15 cellular contexts compared by ENCODE assay signal in the genomic region with DNA sequence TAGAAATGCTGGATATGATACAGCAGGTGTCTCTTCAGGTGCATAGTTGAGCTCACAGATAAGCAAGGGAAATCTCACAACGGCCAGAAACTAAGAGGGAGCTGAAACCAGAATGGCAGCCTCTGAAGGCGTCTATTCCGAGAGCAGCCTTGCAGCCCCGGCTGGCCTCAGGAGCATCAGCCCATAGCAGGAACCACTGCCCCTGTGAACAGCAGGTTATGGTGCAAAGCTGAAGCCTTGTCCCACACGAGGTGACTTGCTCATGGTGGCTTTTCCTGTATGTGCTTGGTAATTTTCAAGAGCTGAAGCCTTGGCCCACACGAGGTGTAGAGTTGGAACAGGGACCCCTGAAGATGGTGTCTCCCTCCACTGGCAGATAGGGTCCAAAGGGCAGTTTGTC. TPM values are rescaled to one million over a fixed set of nuclear protein-coding genes. Genes with fewer than 3 reads are reported as not detected.
DNase-seq lines count a peak whose midpoint lies in the region; ATAC-seq, FAIRE-seq and TF ChIP-seq lines count a peak whose summit lies in the region.
"Had no signal": no experiment of that assay in that cellular context is flagged by ENCODE, and none has a peak within 500 bp of the region (broad histone marks: within the 10 kb centered on the region; RNA-seq: fewer than 3 reads in every experiment).

No MANE protein-coding gene starts in this region.

- no peaks in the 10 kb centered on the region for H3K9me3 Mint-ChIP-seq in natural killer cell
- H3K9me3 Mint-ChIP-seq: CD4-positive, CD25-positive, alpha-beta regulatory T cell had no signal

- no peak overlapping the region for H3K27ac ChIP-seq in PC-3 (ENCODE audit: low read length)
- peak overlapping the region; percentile 98 for H3K27ac ChIP-seq in RWPE2 (ENCODE audit: poor library complexity, severe bottlenecking)
- H3K27ac ChIP-seq in keratinocyte (ENCODE audit: control insufficient read depth, insufficient read depth, low read length): no peak overlapping the region
- H3K27ac ChIP-seq in sigmoid colon: peak overlapping the region in 1 of 4 donors; percentile 3

- CTCF ChIA-PET in PC-3 (lab: Charles Lee): no interaction called here

- POLR2A ChIA-PET in PC-3 (lab: Charles Lee; ENCODE audit: unreplicated experiment): no interaction called here

- peaks cover 12% of the 10 kb centered on the region for H3K36me3 Mint-ChIP-seq in natural killer cell

- intact Hi-C loops in PC-3 (cut with micrococcal nuclease) (loop anchor here (5.0 kb wide), 1 partner anchor 46 kb away; the partner anchor contains the start of gene PPP2R2D), sigmoid colon (cut with DNase I) (no loop called here), natural killer cell (cut with micrococcal nuclease) (no loop called here)

- H3K4me2 ChIP-seq in PC-3 (ENCODE audit: low read length) (peak overlapping the region; percentile 60), keratinocyte (ENCODE audit: control insufficient read depth, extremely low read depth, insufficient read depth, low read depth, low read length) (peak overlapping the region; percentile 40)

- dilution Hi-C loops in keratinocyte (cut with MboI; ENCODE audit: extremely low pct_ligation_motif_present, low sequenced_read_pairs): no loop called here

- H3K4me1 ChIP-seq in PC-3 (ENCODE audit: insufficient read depth, low read length) (peaks cover 48% of the 10 kb centered on the region), RWPE2 (ENCODE audit: insufficient read depth, poor library complexity, severe bottlenecking) (peaks cover 42% of the 10 kb centered on the region), keratinocyte (ENCODE audit: control insufficient read depth, extremely low read depth, insufficient read depth, low read length) (peaks cover 39% of the 10 kb centered on the region), sigmoid colon (peaks cover 0 to 8% (median 0%) of the 10 kb centered on the region in 4 donors)

- H3K9me1 ChIP-seq in keratinocyte (ENCODE audit: control insufficient read depth, extremely low read depth, insufficient read depth, low read length): peaks cover 6% of the 10 kb centered on the region

- peaks cover 23% of the 10 kb centered on the region for H3K36me3 ChIP-seq in PC-3 (ENCODE audit: low read depth, low read length)
- H3K36me3 ChIP-seq in RWPE2 (ENCODE audit: low read depth): peaks cover 60% of the 10 kb centered on the region
- H3K36me3 ChIP-seq in keratinocyte (ENCODE audit: control insufficient read depth in 2 of 2, extremely low read depth in 1 of 2, insufficient read depth in 2 of 2, low read length in 2 of 2): peaks cover 22 to 46% of the 10 kb centered on the region in 2 experiments
- peaks cover 30 to 82% (median 41%) of the 10 kb centered on the region in 4 donors for H3K36me3 ChIP-seq in sigmoid colon

- H3K4me3 ChIP-seq in PC-3 (ENCODE audit: low read length): no peak overlapping the region
- no peak overlapping the region for H3K4me3 ChIP-seq in RWPE2 (ENCODE audit: severe bottlenecking)
- H3K4me3 ChIP-seq in keratinocyte (ENCODE audit: control insufficient read depth in 2 of 3, extremely low read depth in 1 of 3, insufficient read depth in 2 of 3, low read depth in 1 of 3, low read length in 3 of 3): no peak overlapping the region
- no peak overlapping the region for H3K4me3 ChIP-seq in sigmoid colon

- H4K20me1 ChIP-seq in PC-3 (ENCODE audit: low read length) (0 out of 2 replicates have a peak, but pooled peaks cover 5% of the 10 kb centered on the region), keratinocyte (ENCODE audit: control insufficient read depth, extremely low read depth, insufficient read depth, low read length) (no peaks in the 10 kb centered on the region)

- TF ChIP-seq EP300 in sigmoid colon (IDR thresholded peaks at IDR 0.05): no peak

- TF ChIP-seq POLR2A in sigmoid colon (IDR thresholded peaks at IDR 0.05): no peak

- no peaks in the 10 kb centered on the region for H3K27me3 Mint-ChIP-seq in natural killer cell (ENCODE audit: low read depth in 2 of 2)
- H3K27me3 Mint-ChIP-seq: CD4-positive, CD25-positive, alpha-beta regulatory T cell had no signal

- TF ChIP-seq CTCF in PC-3 (conservative IDR thresholded peaks at IDR 0.05; ENCODE audit: low read depth, low read length) (no peak), RWPE2 (IDR thresholded peaks at IDR 0.05; ENCODE audit: poor library complexity, severe bottlenecking) (no peak), keratinocyte (optimal IDR thresholded peaks at IDR 0.05 in 1 of 3, IDR thresholded peaks at IDR 0.05 in 1 of 3, conservative IDR thresholded peaks at IDR 0.05 in 1 of 3; ENCODE audit: extremely low read depth in 1 of 3, insufficient read depth in 2 of 3, low read length in 3 of 3) (no peak), sigmoid colon (IDR thresholded peaks at IDR 0.05) (no peak), natural killer cell (IDR thresholded peaks at IDR 0.05) (no peak)

- peaks cover 8% of the 10 kb centered on the region; the same call in 1 of the 2 replicates for H3K79me2 ChIP-seq in PC-3 (ENCODE audit: low read length)
- peaks cover 21% of the 10 kb centered on the region for H3K79me2 ChIP-seq in keratinocyte (ENCODE audit: control insufficient read depth, insufficient read depth, low read length)

- DNase-seq in PC-3 (no peak), RWPE2 (ENCODE audit: low spot score) (peak; percentile 19), keratinocyte (ENCODE audit: low read depth, low spot score) (no peak), sigmoid colon (peak; percentile 54), natural killer cell (no peak), NCI-H2171 treated with DMSO at 0.1 percent for 48 hours (lab: John Stamatoyannopoulos, UW) (no peak), NCI-H1930 (lab: John Stamatoyannopoulos, UW) (no peak)
- DNase-seq: CD4-positive, CD25-positive, alpha-beta regulatory T cell; KG1; NCI-H1436; NCI-H2029 treated with DMSO at 0.1 percent for 48 hours; NCI-H510A treated with DMSO at 0.1 percent for 48 hours; NCI-H82; SIG-M5 had no signal

- peaks cover under 1% of the 10 kb centered on the region in 2 donors for H3K4me1 Mint-ChIP-seq in natural killer cell

- peak; percentile 74 for FAIRE-seq in keratinocyte (lab: Jason Lieb, UNC)
- FAIRE-seq: H1 had no signal

- H3K4me3 Mint-ChIP-seq in natural killer cell: no peak overlapping the region
- H3K4me3 Mint-ChIP-seq: CD4-positive, CD25-positive, alpha-beta regulatory T cell had no signal

- no TSS peak for BruUV-seq in PC-3 (replicated peaks; lab: Mats Ljungman, UMichigan)

- H3F3A ChIP-seq in PC-3 (ENCODE audit: low read length, unreplicated experiment): peaks cover 8% of the 10 kb centered on the region

- H3K27me3 ChIP-seq in PC-3 (ENCODE audit: low read length) (no peaks in the 10 kb centered on the region), RWPE2 (ENCODE audit: insufficient read depth, poor library complexity, severe bottlenecking) (no peaks in the 10 kb centered on the region), keratinocyte (ENCODE audit: control insufficient read depth, extremely low read depth, insufficient read depth, low read length) (no peaks in the 10 kb centered on the region), sigmoid colon (no peaks in the 10 kb centered on the region)

- H3K9me2 ChIP-seq in PC-3 (replicated peaks; ENCODE audit: low read length): no peaks in the 10 kb centered on the region

- H2AFZ ChIP-seq in PC-3 (ENCODE audit: low read length) (no peak overlapping the region), keratinocyte (ENCODE audit: control insufficient read depth, low read length) (no peak overlapping the region)

- H3K9me3 ChIP-seq in PC-3 (ENCODE audit: low read length): no peaks in the 10 kb centered on the region
- H3K9me3 ChIP-seq in RWPE2 (ENCODE audit: severe bottlenecking): no peaks in the 10 kb centered on the region
- H3K9me3 ChIP-seq in keratinocyte (ENCODE audit: control insufficient read depth, low read depth, low read length): no peaks in the 10 kb centered on the region
- H3K9me3 ChIP-seq in sigmoid colon: no peaks in the 10 kb centered on the region

- ATAC-seq in PC-3: no peak
- ATAC-seq in RWPE2 (ENCODE audit: low read depth): no peak
- no peak for ATAC-seq in natural killer cell

- no peak overlapping the region for H3K9ac ChIP-seq in PC-3 (ENCODE audit: low read length)
- H3K9ac ChIP-seq in keratinocyte (ENCODE audit: control insufficient read depth, extremely low read depth, insufficient read depth, low read length): no peak overlapping the region

- WGBS in sigmoid colon, 2 donors: 91 to 94% methylated on average over 6 of the region's 6 CpGs

- H3K27ac Mint-ChIP-seq in natural killer cell: peak overlapping the region in 1 of 2 donors; percentile 51

RNA-seq across cellular contexts. Expression of gene BNIP3, which starts 33.2 kb away (rescaled TPM):
- total RNA-seq in PC-3 (2014; rRNA removed) (197 and 225 TPM in 2 replicates), sigmoid colon (100 to 1,000 TPM in 2 of 4 donors, 10 to 100 TPM in 2; 55.9 to 125 (median 95.4) TPM), natural killer cell (10 to 100 TPM in 2 of 3 donors, 1 to 10 TPM in 1; 9.9 to 12.9 (median 12.1) TPM)
- polyA plus RNA-seq in keratinocyte (42.7 to 77.9 TPM (median 55.2 TPM) in 3 replicates), sigmoid colon (10 to 100 TPM in 2 of 3 donors, 1 to 10 TPM in 1; 3.9 to 11.7 (median 10.8) TPM)
- polyA plus RNA-seq in keratinocyte (2011; ENCODE audit: low read depth): 45.3 TPM
- polyA plus RNA-seq in keratinocyte (2011; cell fraction: cytosol; rRNA removed): 55.0 and 56.0 TPM in 2 replicates
- 32.1 and 38.4 TPM in 2 replicates for polyA plus RNA-seq in keratinocyte (2011; cell fraction: nucleus; rRNA removed)
- polyA plus RNA-seq in keratinocyte (2012; ENCODE audit: low replicate concordance): 42.5 and 44.9 TPM in 2 replicates
- 11.4 to 26.2 TPM (median 18.2 TPM) in 3 replicates for polyA minus RNA-seq in keratinocyte
- 45.1 TPM for polyA minus RNA-seq in keratinocyte (2011; cell fraction: cytosol; rRNA and poly(A)+ RNA removed)
- 12.8 and 14.2 TPM in 2 replicates for polyA minus RNA-seq in keratinocyte (2011; cell fraction: nucleus; rRNA and poly(A)+ RNA removed)

RNA-seq across cellular contexts. Expression of gene PPP2R2D, which starts 47.7 kb away (rescaled TPM):
- total RNA-seq in PC-3 (2014; rRNA removed) (30.6 and 40.3 TPM in 2 replicates), sigmoid colon (10 to 100 TPM; 22.7 to 44.0 (median 34.6) TPM), natural killer cell (10 to 100 TPM; 28.6 to 39.8 (median 35.8) TPM)
- polyA plus RNA-seq in keratinocyte (37.7 to 49.1 TPM (median 42.4 TPM) in 3 replicates), sigmoid colon (10 to 100 TPM; 18.4 to 23.8 (median 22.8) TPM)
- polyA plus RNA-seq in keratinocyte (2011; ENCODE audit: low read depth): 21.4 TPM
- polyA plus RNA-seq in keratinocyte (2011; cell fraction: cytosol; rRNA removed): 42.4 and 43.6 TPM in 2 replicates
- polyA plus RNA-seq in keratinocyte (2011; cell fraction: nucleus; rRNA removed): 50.5 and 54.4 TPM in 2 replicates
- 30.2 and 33.7 TPM in 2 replicates for polyA plus RNA-seq in keratinocyte (2012; ENCODE audit: low replicate concordance)
- polyA minus RNA-seq in keratinocyte: 45.4 to 48.3 TPM (median 46.3 TPM) in 3 replicates
- polyA minus RNA-seq in keratinocyte (2011; cell fraction: cytosol; rRNA and poly(A)+ RNA removed): 26.5 TPM
- 15.2 and 28.3 TPM in 2 replicates for polyA minus RNA-seq in keratinocyte (2011; cell fraction: nucleus; rRNA and poly(A)+ RNA removed)

Comparison
In these comparisons a context has a peak if more than half of its experiments do, and no peak if none do; other contexts are left out.
1. DNase-seq: peak in RWPE2 (single experiment) and sigmoid colon (single experiment); none in PC-3 (single experiment), keratinocyte (single experiment), natural killer cell (single experiment), NCI-H2171 treated with DMSO at 0.1 percent for 48 hours (single experiment) and NCI-H1930 (0 of 2).
2. RNA of gene BNIP3, which starts 33.2 kb away (total RNA-seq): 197 to 225 TPM in PC-3 and 55.9 to 125 TPM in sigmoid colon; 9.9 to 12.9 TPM in natural killer cell; every median in the first group is over 4 times any median in the second.